ENCODE assay signal across 8 cellular contexts in genomic region chr14:75709207-75709812, GRCh38. TPM values are rescaled to one million over a fixed set of nuclear protein-coding genes. Genes with fewer than 3 reads are reported as not detected.
A peak's percentile ranks its signal among the peaks of the same experiment; 100 is the strongest.
DNase-seq lines count a peak whose midpoint lies in the region; ATAC-seq, FAIRE-seq and TF ChIP-seq lines count a peak whose summit lies in the region.

No MANE protein-coding gene starts in this region.

- no peaks in the 10 kb centered on the region for H3K27me3 ChIP-seq in body of pancreas

- 50 to 53% methylated on average over 10 of the region's 10 CpGs for WGBS in body of pancreas, 2 donors

- H3K36me3 ChIP-seq in body of pancreas (replicated peaks in 1 of 2; ENCODE audit: insufficient read depth in 1 of 2, low read depth in 2 of 2): no peaks in the 10 kb centered on the region

- no peaks in the 10 kb centered on the region for H3K9me3 ChIP-seq in body of pancreas

- peak; percentile 87 for TF ChIP-seq CTCF in 22Rv1 (IDR thresholded peaks at IDR 0.05)
- TF ChIP-seq CTCF in body of pancreas (IDR thresholded peaks at IDR 0.05): peak; percentile 40 to 88 (median 80)

- no peak overlapping the region for H3K4me3 ChIP-seq in body of pancreas

- DNase-seq in NCI-H2029 (lab: John Stamatoyannopoulos, UW) (peak; percentile 13), body of pancreas (peak; percentile 83 to 91 (median 87)), iPS DF 4.7 (ENCODE audit: extremely low read depth, low spot score) (peak; percentile 38)
- peak; percentile 14 to 41 for DNase-seq in stimulated activated CD4-positive, alpha-beta T cell treated with anti-CD3 and anti-CD28 coated beads, Interleukin-12 subunit alpha, Interleukin-12 subunit beta, amount 100 ng/mL, for 24 hours (ENCODE audit: low read depth in 2 of 2)

- intact Hi-C loops in body of pancreas (cut with DNase I): no loop called here

- H3K27ac ChIP-seq in 22Rv1: no peak overlapping the region
- no peak overlapping the region for H3K27ac ChIP-seq in body of pancreas

- peaks cover 23% of the 10 kb centered on the region for H3K4me1 ChIP-seq in body of pancreas

- FAIRE-seq in TTC549 (lab: Jason Lieb, UNC): peak; percentile 89

- ATAC-seq in GM18498 (IDR thresholded peaks at IDR 0.05; ENCODE audit: unreplicated experiment) (peak; percentile 60), body of pancreas (peak; percentile 53), GM18858 (IDR thresholded peaks at IDR 0.05; ENCODE audit: unreplicated experiment) (no peak)

- no peak for TF ChIP-seq POLR2A in body of pancreas (IDR thresholded peaks at IDR 0.05)

RNA-seq across cellular contexts. Expression of gene TTLL5, which starts 48.3 kb away (rescaled TPM):
- total RNA-seq in body of pancreas: 10 to 100 TPM; 21.0 to 21.8 TPM

RNA-seq across cellular contexts. Expression of gene ERG28, which starts 48.6 kb away (rescaled TPM):
- total RNA-seq in body of pancreas: 1 to 10 TPM; 8.6 to 8.8 TPM

Comparison
In these comparisons a context has a peak if more than half of its experiments do, and no peak if none do; other contexts are left out.
1. DNase-seq: peak in every context shown above with its lines; median percentile 87 in body of pancreas; 38 in iPS DF 4.7; 28 in stimulated activated CD4-positive, alpha-beta T cell treated with anti-CD3 and anti-CD28 coated beads, Interleukin-12 subunit alpha, Interleukin-12 subunit beta, amount 100 ng/mL, for 24 hours; 13 in NCI-H2029.